Comparison of ENCODE assay signal across 29 cellular contexts in the genomic region with DNA sequence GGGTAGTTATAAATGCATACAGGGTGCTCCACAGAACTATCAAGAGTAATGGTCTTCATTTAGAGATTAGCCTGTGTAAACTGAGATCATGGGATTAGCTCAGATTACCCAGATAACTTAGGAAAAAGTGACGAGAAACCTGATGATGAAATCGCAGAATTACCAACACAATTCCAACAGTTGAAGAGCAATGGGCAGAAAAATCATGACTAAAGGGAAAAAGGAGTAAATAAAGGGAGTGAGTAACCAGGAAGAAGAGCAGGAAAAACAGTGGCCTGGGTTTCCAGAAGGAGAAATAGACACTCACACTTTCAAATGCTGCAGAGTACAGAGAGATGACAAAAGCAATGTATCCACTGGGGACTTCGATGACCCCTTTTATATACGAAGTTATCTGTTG.
"Had no signal": no experiment of that assay in that cellular context is flagged by ENCODE, and none has a peak within 500 bp of the region (broad histone marks: within the 10 kb centered on the region; RNA-seq: fewer than 3 reads in every experiment).

No MANE protein-coding gene starts in this region.

- H3K27ac ChIP-seq: brain microvascular endothelial cell, coronary artery, dorsolateral prefrontal cortex, esophagus muscularis mucosa, gastroesophageal sphincter had no signal

- ATAC-seq: activated T-cell treated with anti-CD3 and anti-CD28 coated beads, Interleukin-2, amount 50 U/mL, for 4 hours; activated T-helper 17 cell treated with anti-CD3 and anti-CD28 coated beads, Interleukin-2, amount 50 U/mL, for 72 hours; gastroesophageal sphincter; T-helper 17 cell had no signal

- H3K4me1 ChIP-seq: esophagus muscularis mucosa, gastroesophageal sphincter had no signal

- H3K9me3 ChIP-seq: esophagus muscularis mucosa, gastroesophageal sphincter had no signal

- H3K27me3 ChIP-seq: brain microvascular endothelial cell, dorsolateral prefrontal cortex, esophagus muscularis mucosa, gastroesophageal sphincter had no signal

- DNase-seq: activated CD4-positive, alpha-beta memory T cell treated with anti-CD3 and anti-CD28 coated beads, Interleukin-2, amount 10 ng/mL, durations not matched to agents 7 days and 5 days; activated CD4-positive, alpha-beta T cell treated with anti-CD3 and anti-CD28 coated beads for 1 hour; activated CD4-positive, alpha-beta T cell treated with anti-CD3 and anti-CD28 coated beads for 4 hours; activated CD4-positive, alpha-beta T cell treated with anti-CD3 and anti-CD28 coated beads, Interleukin-2, amount 10 ng/mL, durations not matched to agents 7 days and 5 days; activated CD4-positive, alpha-beta T cell treated with anti-CD3 and anti-CD28 coated beads, Interleukin-2, amount 50 U/mL, for 4 hours; activated CD8-positive, alpha-beta memory T cell treated with anti-CD3 and anti-CD28 coated beads for 24 hours; activated effector memory CD4-positive, alpha-beta T cell treated with Interleukin-2 at 50 U/mL for 16 hours; activated gamma-delta T cell treated with Interleukin-2 at 50 U/mL for 16 hours; activated naive CD4-positive, alpha-beta T cell treated with anti-CD3 and anti-CD28 coated beads, Interleukin-2, amount 50 U/mL, for 16 hours; activated naive CD4-positive, alpha-beta T cell treated with Interleukin-2 at 50 U/mL for 16 hours; activated T-cell treated with anti-CD3 and anti-CD28 coated beads, Interleukin-2, amount 50 U/mL, for 4 hours; amniotic stem cell; anterior cingulate cortex; brain microvascular endothelial cell; dorsolateral prefrontal cortex; effector memory CD4-positive, alpha-beta T cell; endodermal cell; erythroblast; foreskin melanocyte; head of caudate nucleus; T-helper 1 cell; T-helper 17 cell; T1000 had no signal

- H3K36me3 ChIP-seq: brain microvascular endothelial cell, esophagus muscularis mucosa, gastroesophageal sphincter had no signal

- H3K4me3 ChIP-seq: coronary artery, dorsolateral prefrontal cortex, esophagus muscularis mucosa, gastroesophageal sphincter had no signal

- FAIRE-seq: astrocyte, bronchial epithelial cell had no signal
